3 cellular contexts compared by ENCODE assay signal in genomic region chr4:153788064-153788418, GRCh38.
TF ChIP-seq lines count a peak whose summit lies in the region.

No MANE protein-coding gene starts in this region.

TF ChIP-seq in IMR-90, 13 proteins besides CTCF, POLR2A, EP300 and RAD21:
- TF ChIP-seq RFX5 (IDR thresholded peaks at IDR 0.05; ENCODE audit: low read depth, low read length) (no peak), USF2 (IDR thresholded peaks at IDR 0.05; ENCODE audit: low read depth, low read length) (no peak), BHLHE40 (IDR thresholded peaks at IDR 0.05; ENCODE audit: low read depth, low read length) (no peak), FOS (IDR thresholded peaks at IDR 0.05; ENCODE audit: low read depth, low read length) (no peak), MXI1 (IDR thresholded peaks at IDR 0.05; ENCODE audit: borderline replicate concordance, low read depth, low read length) (no peak), CEBPB (IDR thresholded peaks at IDR 0.05; ENCODE audit: low read depth, low read length) (no peak), SMC3 (IDR thresholded peaks at IDR 0.05; ENCODE audit: low read depth, low read length) (no peak), MAFK (IDR thresholded peaks at IDR 0.05; ENCODE audit: low read depth, low read length) (no peak), NFE2L2 (IDR thresholded peaks at IDR 0.05; ENCODE audit: low read depth, low read length) (no peak), MAZ (IDR thresholded peaks at IDR 0.05; ENCODE audit: borderline replicate concordance, low read depth, low read length) (no peak), RCOR1 (IDR thresholded peaks at IDR 0.05; ENCODE audit: insufficient replicate concordance, low read length) (no peak), CHD1 (IDR thresholded peaks at IDR 0.05; ENCODE audit: low read depth, low read length) (no peak)
- TF ChIP-seq, protein P1, sequence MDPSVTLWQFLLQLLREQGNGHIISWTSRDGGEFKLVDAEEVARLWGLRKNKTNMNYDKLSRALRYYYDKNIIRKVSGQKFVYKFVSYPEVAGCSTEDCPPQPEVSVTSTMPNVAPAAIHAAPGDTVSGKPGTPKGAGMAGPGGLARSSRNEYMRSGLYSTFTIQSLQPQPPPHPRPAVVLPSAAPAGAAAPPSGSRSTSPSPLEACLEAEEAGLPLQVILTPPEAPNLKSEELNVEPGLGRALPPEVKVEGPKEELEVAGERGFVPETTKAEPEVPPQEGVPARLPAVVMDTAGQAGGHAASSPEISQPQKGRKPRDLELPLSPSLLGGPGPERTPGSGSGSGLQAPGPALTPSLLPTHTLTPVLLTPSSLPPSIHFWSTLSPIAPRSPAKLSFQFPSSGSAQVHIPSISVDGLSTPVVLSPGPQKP (IDR thresholded peaks at IDR 0.05; ENCODE audit: borderline replicate concordance, low read depth, low read length): no peak

TF ChIP-seq in neural cell, 6 proteins besides CTCF, POLR2A, EP300 and RAD21:
- TF ChIP-seq SMC3 (conservative IDR thresholded peaks at IDR 0.05; ENCODE audit: poor library complexity) (no peak), TAF1 (IDR thresholded peaks at IDR 0.05; ENCODE audit: low read depth) (no peak), EZH2 (IDR thresholded peaks at IDR 0.05; ENCODE audit: borderline replicate concordance, insufficient read depth, low read length, poor library complexity, severe bottlenecking) (no peak), REST (IDR thresholded peaks at IDR 0.05; ENCODE audit: borderline replicate concordance) (no peak), POLR2AphosphoS5 (IDR thresholded peaks at IDR 0.05) (no peak), MXI1 (conservative IDR thresholded peaks at IDR 0.05; ENCODE audit: poor library complexity, severe bottlenecking) (no peak)
TF ChIP-seq in neural cell: peak in this region for 0.

TF ChIP-seq in HepG2, 621 proteins besides CTCF, POLR2A, EP300 and RAD21:
- TF ChIP-seq ZNF670 (CRISPR knock-in tag; IDR thresholded peaks at IDR 0.05; ENCODE audit: borderline replicate concordance): no peak
